8 cellular contexts compared by ENCODE assay signal in genomic region chr12:124391340-124392261, GRCh38.
DNase-seq lines count a peak whose midpoint lies in the region; ATAC-seq, FAIRE-seq and TF ChIP-seq lines count a peak whose summit lies in the region.

No MANE protein-coding gene starts in this region.

- H3K27ac ChIP-seq in A549 (peak overlapping the region; percentile 99 to 100), coronary artery (peak overlapping the region; percentile 95 to 96), thoracic aorta (peak overlapping the region; percentile 81 to 96)
- H3K27ac ChIP-seq in naive thymus-derived CD4-positive, alpha-beta T cell (ENCODE audit: low read depth, low read length): peak overlapping the region; percentile 50

- peaks cover 10 to 21% (median 21%) of the 10 kb centered on the region in 3 donors for H3K4me1 Mint-ChIP-seq in IgD-negative memory B cell
- peaks cover 43% of the 10 kb centered on the region for H3K4me1 Mint-ChIP-seq in activated CD4-positive, alpha-beta T cell treated with anti-CD3 and anti-CD28 coated beads for 36 hours
- H3K4me1 Mint-ChIP-seq in naive thymus-derived CD4-positive, alpha-beta T cell: peaks cover 23 to 45% (median 38%) of the 10 kb centered on the region in 7 donors

- no peak for TF ChIP-seq POLR2A in A549 (IDR thresholded peaks at IDR 0.05; ENCODE audit: low read length)

- H3K4me3 Mint-ChIP-seq in IgD-negative memory B cell: peak overlapping the region; percentile 82 to 100 (median 91)
- peak overlapping the region; percentile 29 for H3K4me3 Mint-ChIP-seq in activated CD4-positive, alpha-beta T cell treated with anti-CD3 and anti-CD28 coated beads for 36 hours
- H3K4me3 Mint-ChIP-seq in naive thymus-derived CD4-positive, alpha-beta T cell: peak overlapping the region; percentile 35 to 86 (median 71)

- TF ChIP-seq EP300 in A549 (IDR thresholded peaks at IDR 0.05): no peak

- CTCF ChIA-PET in A549 (lab: Yijun Ruan, JAX): interaction anchor here (0.7 to 9.3 kb wide), 15 partner anchors 9 to 380 kb away, joined by 3 to 100 read pairs (median 5); no protein-coding TSS in a partner anchor
- CTCF ChIA-PET in activated CD4-positive, alpha-beta T cell treated with anti-CD3 and anti-CD28 coated beads for 36 hours (lab: Charles Lee): interaction anchor here (1.7 kb wide), 1 partner anchor 374 kb away, joined by 7 read pairs; no protein-coding TSS in a partner anchor
- CTCF ChIA-PET in naive thymus-derived CD4-positive, alpha-beta T cell (lab: Charles Lee): interaction anchor here (0.7 kb wide), 1 partner anchor 108 kb away, joined by 3 read pairs; no protein-coding TSS in a partner anchor

- POLR2A ChIA-PET in A549 (lab: Yijun Ruan, JAX): no interaction called here
- POLR2A ChIA-PET in activated CD4-positive, alpha-beta T cell treated with anti-CD3 and anti-CD28 coated beads for 36 hours (lab: Charles Lee): no interaction called here
- POLR2A ChIA-PET in naive thymus-derived CD4-positive, alpha-beta T cell (lab: Charles Lee): no interaction called here

- peak overlapping the region; percentile 87 to 96 (median 90) for H3K27ac Mint-ChIP-seq in IgD-negative memory B cell
- H3K27ac Mint-ChIP-seq in activated CD4-positive, alpha-beta T cell treated with anti-CD3 and anti-CD28 coated beads for 36 hours: peak overlapping the region; percentile 83
- peak overlapping the region; percentile 58 to 93 (median 87) for H3K27ac Mint-ChIP-seq in naive thymus-derived CD4-positive, alpha-beta T cell

- H3K9me3 ChIP-seq in A549 (no peaks in the 10 kb centered on the region), thoracic aorta (no peaks in the 10 kb centered on the region)
- H3K9me3 ChIP-seq in naive thymus-derived CD4-positive, alpha-beta T cell (ENCODE audit: control insufficient read depth in 2 of 3, low read length in 3 of 3): no peaks in the 10 kb centered on the region

- H3K36me3 Mint-ChIP-seq in IgD-negative memory B cell: no peaks in the 10 kb centered on the region
- H3K36me3 Mint-ChIP-seq in activated CD4-positive, alpha-beta T cell treated with anti-CD3 and anti-CD28 coated beads for 36 hours (ENCODE audit: low read depth): peaks cover 7% of the 10 kb centered on the region
- H3K36me3 Mint-ChIP-seq in naive thymus-derived CD4-positive, alpha-beta T cell: peaks cover 0 to 10% (median 1%) of the 10 kb centered on the region in 5 donors

- DNase-seq in A549 (ENCODE audit: low read depth in 1 of 2, low spot score in 1 of 2) (peak in 1 of 2 experiments; percentile 64), coronary artery (ENCODE audit: low spot score) (no peak), thoracic aorta (ENCODE audit: low spot score) (no peak), NCI-H2107 treated with DMSO at 0.1 percent for 48 hours (lab: John Stamatoyannopoulos, UW; ENCODE audit: unreplicated experiment) (no peak)
- peak; percentile 74 for DNase-seq in activated CD4-positive, alpha-beta T cell treated with anti-CD3 and anti-CD28 coated beads for 36 hours
- DNase-seq in naive thymus-derived CD4-positive, alpha-beta T cell: peak in 8 of 9 donors; percentile 30 to 52 (median 47)

- no peak for TF ChIP-seq RAD21 in A549 (conservative IDR thresholded peaks at IDR 0.05 in 1 of 2, IDR thresholded peaks at IDR 0.05 in 1 of 2)

- H3K4me3 ChIP-seq in A549 (0 out of 3 replicates have a peak overlapping the region, but pooled peaks have one; percentile 7), coronary artery (peak overlapping the region; percentile 29), thoracic aorta (peak overlapping the region; percentile 45)
- no peak overlapping the region for H3K4me3 ChIP-seq in naive thymus-derived CD4-positive, alpha-beta T cell (ENCODE audit: low read length)

- H3K36me3 ChIP-seq in naive thymus-derived CD4-positive, alpha-beta T cell (ENCODE audit: control insufficient read depth in 2 of 3, insufficient read depth in 3 of 3, low read length in 3 of 3): peaks cover 0 to 31% (median 0%) of the 10 kb centered on the region in 3 experiments
- H3K36me3 ChIP-seq in thoracic aorta: peaks cover 3% of the 10 kb centered on the region

- 51% methylated on average over 26 of the region's 35 CpGs for WGBS in A549 (ENCODE audit: missing lambda C conversion rate)

- no peaks in the 10 kb centered on the region for H3K9me3 Mint-ChIP-seq in IgD-negative memory B cell
- H3K9me3 Mint-ChIP-seq in activated CD4-positive, alpha-beta T cell treated with anti-CD3 and anti-CD28 coated beads for 36 hours (ENCODE audit: low read depth): no peaks in the 10 kb centered on the region
- no peaks in the 10 kb centered on the region for H3K9me3 Mint-ChIP-seq in naive thymus-derived CD4-positive, alpha-beta T cell

- peaks cover 71% of the 10 kb centered on the region for H3K4me1 ChIP-seq in A549
- H3K4me1 ChIP-seq in naive thymus-derived CD4-positive, alpha-beta T cell (ENCODE audit: control insufficient read depth in 2 of 2, insufficient read depth in 2 of 2, low read length in 2 of 2): peaks cover 4 to 20% of the 10 kb centered on the region in 2 donors
- H3K4me1 ChIP-seq in thoracic aorta (ENCODE audit: control insufficient read depth in 1 of 2, low read depth in 2 of 2): peaks cover 66 to 91% of the 10 kb centered on the region in 2 donors

- TF ChIP-seq CTCF in A549 (IDR thresholded peaks at IDR 0.05) (no peak), coronary artery (IDR thresholded peaks at IDR 0.05) (no peak), thoracic aorta (IDR thresholded peaks at IDR 0.05) (no peak)

- no peak for FAIRE-seq in A549 (lab: Jason Lieb, UNC)

- intact Hi-C loops in activated CD4-positive, alpha-beta T cell treated with anti-CD3 and anti-CD28 coated beads for 36 hours (cut with DNase I, micrococcal nuclease): loop anchor here (1.0 to 5.0 kb wide), 5 partner anchors 76 to 376 kb away; no protein-coding TSS in a partner anchor
- intact Hi-C loops in naive thymus-derived CD4-positive, alpha-beta T cell (cut with micrococcal nuclease): loop anchor here in 1 of 2 donors (5.0 kb wide), 1 partner anchor 76 kb away; no protein-coding TSS in a partner anchor

- H3K27me3 ChIP-seq in naive thymus-derived CD4-positive, alpha-beta T cell (ENCODE audit: control insufficient read depth in 2 of 2, insufficient read depth in 2 of 2, low read length in 2 of 2): no peaks in the 10 kb centered on the region
- no peaks in the 10 kb centered on the region for H3K27me3 ChIP-seq in thoracic aorta (replicated peaks; ENCODE audit: insufficient read depth)

- peak overlapping the region; percentile 97 for H3K4me2 ChIP-seq in A549

- H3K27me3 Mint-ChIP-seq in IgD-negative memory B cell: no peaks in the 10 kb centered on the region
- no peaks in the 10 kb centered on the region for H3K27me3 Mint-ChIP-seq in activated CD4-positive, alpha-beta T cell treated with anti-CD3 and anti-CD28 coated beads for 36 hours
- H3K27me3 Mint-ChIP-seq in naive thymus-derived CD4-positive, alpha-beta T cell: no peaks in the 10 kb centered on the region

- ATAC-seq in A549: no peak
- ATAC-seq in GM19395 (IDR thresholded peaks at IDR 0.05; ENCODE audit: unreplicated experiment): peak; percentile 60
- ATAC-seq in activated CD4-positive, alpha-beta T cell treated with anti-CD3 and anti-CD28 coated beads for 36 hours: peak; percentile 49
- ATAC-seq in naive thymus-derived CD4-positive, alpha-beta T cell: peak; percentile 51
- ATAC-seq in thoracic aorta (ENCODE audit: insufficient number of reproducible peaks, low FRiP score, low read depth): no peak

TF ChIP-seq in A549, 52 proteins besides CTCF, POLR2A, EP300 and RAD21:
- TF ChIP-seq MAFK (IDR thresholded peaks at IDR 0.05; ENCODE audit: partially characterized antibody): peak; percentile 82
- no peak for TF ChIP-seq FOSL2 (IDR thresholded peaks at IDR 0.05)
- peak; percentile 14 for TF ChIP-seq FOSL2 (CRISPR knock-in tag; IDR thresholded peaks at IDR 0.05)
- TF ChIP-seq USF2 (IDR thresholded peaks at IDR 0.05): no peak

Comparison
In these comparisons a context has a peak if more than half of its experiments do, and no peak if none do; other contexts are left out.
1. ATAC-seq: peak in GM19395 (single experiment), activated CD4-positive, alpha-beta T cell treated with anti-CD3 and anti-CD28 coated beads for 36 hours (single experiment) and naive thymus-derived CD4-positive, alpha-beta T cell (single experiment); none in A549 (0 of 2) and thoracic aorta (single experiment).
2. DNase-seq: peak in activated CD4-positive, alpha-beta T cell treated with anti-CD3 and anti-CD28 coated beads for 36 hours (single experiment) and naive thymus-derived CD4-positive, alpha-beta T cell (8 of 9); none in coronary artery (single experiment), thoracic aorta (single experiment) and NCI-H2107 treated with DMSO at 0.1 percent for 48 hours (single experiment).
3. H3K4me3 Mint-ChIP-seq: peak in every context shown above with its lines; median percentile 91 in IgD-negative memory B cell; 71 in naive thymus-derived CD4-positive, alpha-beta T cell; 29 in activated CD4-positive, alpha-beta T cell treated with anti-CD3 and anti-CD28 coated beads for 36 hours.
4. Peak in every context shown above with its lines, with median percentiles within 50 percentile points of each other: H3K27ac ChIP-seq and H3K27ac Mint-ChIP-seq.